Comparison of ENCODE assay signal across 25 cellular contexts in the genomic region with DNA sequence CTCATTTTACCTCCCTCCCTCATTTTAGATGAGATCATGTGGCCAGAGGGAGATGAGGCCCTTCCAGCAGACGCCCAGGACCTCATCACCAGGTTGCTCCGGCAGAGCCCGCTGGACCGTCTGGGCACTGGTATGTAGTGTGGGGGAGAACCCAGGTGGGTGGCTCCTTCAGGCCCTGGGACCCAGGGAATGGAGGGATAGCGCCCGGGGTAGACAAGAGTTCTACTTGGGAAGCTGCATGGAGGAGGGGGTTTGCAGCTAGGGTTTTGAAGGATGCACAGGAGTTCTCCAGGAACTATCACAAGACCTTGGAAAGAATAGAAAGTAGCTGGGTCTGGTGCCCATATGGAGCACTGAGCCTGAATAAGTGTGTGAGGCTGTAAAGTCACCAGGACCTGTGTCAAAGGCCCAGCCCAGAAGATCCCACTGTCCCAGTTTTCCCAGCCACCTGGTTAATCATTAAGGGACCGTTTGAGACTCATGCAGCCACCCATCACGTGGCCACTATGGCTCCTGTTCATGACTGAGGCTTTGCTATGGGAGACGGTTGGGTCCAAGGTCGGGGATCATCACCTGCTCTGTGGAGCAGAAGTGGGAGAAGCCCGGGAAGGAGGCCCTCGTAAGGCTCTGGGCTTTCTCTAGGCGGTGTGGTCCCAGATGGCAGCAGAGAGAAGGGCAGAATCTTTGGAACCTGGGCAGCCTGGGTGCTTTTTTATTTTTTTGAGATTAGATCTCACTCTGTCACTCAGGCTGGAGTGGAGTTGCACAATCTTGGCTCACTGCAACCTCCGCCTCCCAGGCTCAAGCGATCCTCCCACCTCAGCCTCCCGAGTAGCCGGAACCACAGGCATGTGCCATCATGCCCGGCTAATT. TPM values are rescaled to one million over a fixed set of nuclear protein-coding genes. Genes with fewer than 3 reads are reported as not detected.
DNase-seq lines count a peak whose midpoint lies in the region; ATAC-seq, FAIRE-seq and TF ChIP-seq lines count a peak whose summit lies in the region.
"Had no signal": no experiment of that assay in that cellular context is flagged by ENCODE, and none has a peak within 500 bp of the region (broad histone marks: within the 10 kb centered on the region; RNA-seq: fewer than 3 reads in every experiment).

No MANE protein-coding gene starts in this region.

- no peak overlapping the region for H3K4ac ChIP-seq in H9 (ENCODE audit: low read depth, low read length)

- H2AK5ac ChIP-seq in H9 (ENCODE audit: insufficient read length, low read length): no peak overlapping the region

- H3K9ac ChIP-seq in H9 (ENCODE audit: extremely low read depth, insufficient read length, low read length) (no peak overlapping the region), K562 (ENCODE audit: insufficient read depth in 1 of 2, low read depth in 2 of 2, low read length in 2 of 2) (no peak overlapping the region; a peak in 1 of 4 replicates)

- H3K23me2 ChIP-seq in H9 (ENCODE audit: insufficient read length, low read depth, low read length, poor library complexity, severe bottlenecking): no peaks in the 10 kb centered on the region

- no peak overlapping the region for H2BK120ac ChIP-seq in H9 (ENCODE audit: low read depth, low read length, poor library complexity, severe bottlenecking)

- H3K14ac ChIP-seq in H9 (ENCODE audit: insufficient read depth, low read length): no peak overlapping the region

- H3K4me1 ChIP-seq in A549 (0 out of 3 replicates have a peak, but pooled peaks cover 9% of the 10 kb centered on the region), H9 (ENCODE audit: insufficient read depth, low read length) (no peaks in the 10 kb centered on the region), K562 (replicated peaks in 1 of 2; ENCODE audit: control insufficient read depth in 2 of 2, insufficient read depth in 2 of 2, low read length in 2 of 2) (peaks cover 0 to 4% of the 10 kb centered on the region in 2 experiments; a peak in 2 of 5 replicates)
- H3K4me1 ChIP-seq: upper lobe of right lung had no signal

- WGBS in A549 (ENCODE audit: missing lambda C conversion rate): 78% methylated on average over 18 of the region's 18 CpGs
- no CpG with 5 or more reads among the region's 18 CpGs for WGBS in H9 (ENCODE audit: extremely low coverage, insufficient read length, low lambda C conversion rate)
- 64% methylated on average over 16 of the region's 18 CpGs for whole genome bisulfite sequencing in K562 (ENCODE audit: insufficient coverage, low coverage, missing lambda C conversion rate)

- H2BK5ac ChIP-seq in H9 (ENCODE audit: insufficient read length, low read length): no peak overlapping the region

- H4K5ac ChIP-seq in H9 (ENCODE audit: insufficient read length, low read depth, low read length): no peak overlapping the region

- H3K27me3 ChIP-seq in H9 (ENCODE audit: insufficient read depth, low read length): no peaks in the 10 kb centered on the region
- no peaks in the 10 kb centered on the region for H3K27me3 ChIP-seq in K562 (ENCODE audit: control insufficient read depth in 2 of 2, insufficient read depth in 2 of 2, low read length in 2 of 2)
- H3K27me3 ChIP-seq: cardiac muscle cell, upper lobe of right lung had no signal

- intact Hi-C loops in K562 (cut with micrococcal nuclease): no loop called here
- intact Hi-C loops in head of caudate nucleus (cut with DNase I): no loop called here

- TF ChIP-seq EP300 in A549 (IDR thresholded peaks at IDR 0.05) (no peak), K562 (IDR thresholded peaks at IDR 0.05; ENCODE audit: low read length) (no peak)

- H3K56ac ChIP-seq in H9 (ENCODE audit: insufficient read length, low read depth, low read length): no peak overlapping the region

- TF ChIP-seq CTCF in A549 (IDR thresholded peaks at IDR 0.05): no peak
- TF ChIP-seq CTCF in H9 (conservative IDR thresholded peaks at IDR 0.05): no peak
- TF ChIP-seq CTCF in K562 (IDR thresholded peaks at IDR 0.05 in 2 of 3, conservative IDR thresholded peaks at IDR 0.05 in 1 of 3; ENCODE audit: insufficient read depth in 2 of 3, low read depth in 1 of 3, low read length in 3 of 3): no peak

- H3T11ph ChIP-seq in H9 (ENCODE audit: low read length): no peak overlapping the region

- H3K27ac ChIP-seq in A549 (peak overlapping the region; percentile 27 to 37; a peak in 1 of 6 replicates), H9 (ENCODE audit: insufficient read length, low read depth, low read length) (no peak overlapping the region), K562 (ENCODE audit: extremely low read depth, low read depth, low read length) (no peak overlapping the region)
- H3K27ac ChIP-seq: cardiac muscle cell, upper lobe of right lung had no signal

- no peak overlapping the region for H4K91ac ChIP-seq in H9 (ENCODE audit: insufficient read length, low read depth, low read length)

- no peaks in the 10 kb centered on the region for H3K27me3 Mint-ChIP-seq in H9 (ENCODE audit: low read depth)
- H3K27me3 Mint-ChIP-seq: activated B cell treated with CpG ODN at 0.5 μM for 24 hours; activated naive CD8-positive, alpha-beta T cell treated with anti-CD3 and anti-CD28 coated beads, Interleukin-2, amount 50 U/mL, for 24 hours; activated T-helper 17 cell treated with anti-CD3 and anti-CD28 coated beads, Interleukin-2, amount 50 U/mL, for 72 hours had no signal

- POLR2A ChIA-PET in A549 (lab: Yijun Ruan, JAX) (no interaction called here), K562 (lab: Yijun Ruan, JAX) (interaction anchor here (0.6 to 0.8 kb wide), 3 partner anchors 10 to 102 kb away, joined by 3 to 5 read pairs (median 3); no protein-coding TSS in a partner anchor)

- peak in 1 of 2 experiments; percentile 41 for DNase-seq in A549 (ENCODE audit: low read depth in 1 of 2, low spot score in 1 of 2)
- DNase-seq in H9: no peak
- no peak for DNase-seq in K562 (ENCODE audit: extremely low read depth in 1 of 4, low spot score in 3 of 4)
- DNase-seq in mucosa of gallbladder (ENCODE audit: low spot score): peak; percentile 49
- DNase-seq in head of caudate nucleus: no peak
- DNase-seq in kidney glomerular epithelial cell (lab: John Stamatoyannopoulos, UW): no peak
- DNase-seq in frontal cortex (ENCODE audit: low spot score in 2 of 2): no peak
- DNase-seq: activated B cell treated with CpG ODN at 0.5 μM for 24 hours; activated CD8-positive, alpha-beta memory T cell treated with anti-CD3 and anti-CD28 coated beads for 24 hours; activated naive CD8-positive, alpha-beta T cell treated with anti-CD3 and anti-CD28 coated beads, Interleukin-2, amount 50 U/mL, for 24 hours; COR-L47; GOT3; immature natural killer cell; mesenchymal stem cell; NCI-H1092; NCI-H524; SIG-M5; T-helper 2 cell; upper lobe of right lung had no signal

- H4K8ac ChIP-seq in H9 (replicated peaks; ENCODE audit: insufficient read length, low read depth, low read length): no peak overlapping the region

- H3K4me1 Mint-ChIP-seq in H9: no peaks in the 10 kb centered on the region
- H3K4me1 Mint-ChIP-seq: activated B cell treated with CpG ODN at 0.5 μM for 24 hours; activated naive CD8-positive, alpha-beta T cell treated with anti-CD3 and anti-CD28 coated beads, Interleukin-2, amount 50 U/mL, for 24 hours; activated T-helper 17 cell treated with anti-CD3 and anti-CD28 coated beads, Interleukin-2, amount 50 U/mL, for 72 hours had no signal

- H3K79me1 ChIP-seq in H9 (ENCODE audit: insufficient read depth, low read depth, low read length, poor library complexity, severe bottlenecking): no peaks in the 10 kb centered on the region

- H3K9me3 Mint-ChIP-seq in H9: peaks cover 0 to 4% of the 10 kb centered on the region in 2 experiments; a peak in 1 of 5 replicates
- H3K9me3 Mint-ChIP-seq: activated B cell treated with CpG ODN at 0.5 μM for 24 hours; activated naive CD8-positive, alpha-beta T cell treated with anti-CD3 and anti-CD28 coated beads, Interleukin-2, amount 50 U/mL, for 24 hours; activated T-helper 17 cell treated with anti-CD3 and anti-CD28 coated beads, Interleukin-2, amount 50 U/mL, for 72 hours; immature natural killer cell had no signal

- H2AFZ ChIP-seq in H9 (ENCODE audit: low read length) (no peak overlapping the region), K562 (ENCODE audit: low read depth, low read length) (no peak overlapping the region)

- FAIRE-seq in A549 (lab: Jason Lieb, UNC) (no peak), K562 (lab: Jason Lieb, UNC) (no peak), frontal cortex (lab: Jason Lieb, UNC) (no peak)
- FAIRE-seq: GM19239 had no signal

- H3K4me2 ChIP-seq in A549 (peak overlapping the region; percentile 21; the same call in 1 of the 3 replicates), H9 (ENCODE audit: insufficient read depth, insufficient read length, low read length) (no peak overlapping the region), K562 (ENCODE audit: insufficient read depth, low read length) (no peak overlapping the region)

- no TSS peak for BruUV-seq in K562 (replicated peaks; lab: Mats Ljungman, UMichigan)

- ATAC-seq in A549 (peak in 1 of 2 experiments; percentile 27; a peak in 1 of 6 replicates), K562 (no peak), HG02642 (IDR thresholded peaks at IDR 0.05; ENCODE audit: poor library complexity, unreplicated experiment) (no peak)
- ATAC-seq: activated naive CD8-positive, alpha-beta T cell treated with anti-CD3 and anti-CD28 coated beads, Interleukin-2, amount 50 U/mL, for 24 hours; activated T-helper 17 cell treated with anti-CD3 and anti-CD28 coated beads, Interleukin-2, amount 50 U/mL, for 72 hours; esophagus mucosa had no signal

- 0 out of 7 replicates have a peak overlapping the region, but pooled peaks of 2 of the 3 experiments have one; percentile 23 to 57 for H3K27ac Mint-ChIP-seq in H9
- H3K27ac Mint-ChIP-seq: activated B cell treated with CpG ODN at 0.5 μM for 24 hours; activated naive CD8-positive, alpha-beta T cell treated with anti-CD3 and anti-CD28 coated beads, Interleukin-2, amount 50 U/mL, for 24 hours had no signal

- H3K9me3 ChIP-seq in A549 (no peaks in the 10 kb centered on the region), H9 (ENCODE audit: control insufficient read depth, low read depth, low read length) (no peaks in the 10 kb centered on the region), K562 (replicated peaks; ENCODE audit: control insufficient read depth, insufficient read depth, low read depth, low read length) (no peaks in the 10 kb centered on the region)
- H3K9me3 ChIP-seq: upper lobe of right lung had no signal

- H4K20me1 ChIP-seq in H9 (ENCODE audit: control insufficient read depth, insufficient read depth, insufficient read length) (no peaks in the 10 kb centered on the region), K562 (replicated peaks; ENCODE audit: control insufficient read depth, insufficient read depth, low read length) (no peaks in the 10 kb centered on the region)

- CTCF ChIA-PET in A549 (lab: Yijun Ruan, JAX): no interaction called here
- CTCF ChIA-PET in K562 (lab: Yijun Ruan, JAX; ENCODE audit: low intra/inter-chr PET ratio): interaction anchor here (0.7 kb wide), 1 partner anchor 70 kb away, joined by 3 read pairs; no protein-coding TSS in a partner anchor

- no peak overlapping the region for H3K4me3 Mint-ChIP-seq in H9
- H3K4me3 Mint-ChIP-seq: activated B cell treated with CpG ODN at 0.5 μM for 24 hours; activated naive CD8-positive, alpha-beta T cell treated with anti-CD3 and anti-CD28 coated beads, Interleukin-2, amount 50 U/mL, for 24 hours; activated T-helper 17 cell treated with anti-CD3 and anti-CD28 coated beads, Interleukin-2, amount 50 U/mL, for 72 hours had no signal

- no peak overlapping the region for H3K18ac ChIP-seq in H9 (ENCODE audit: insufficient read length, low read depth, low read length)

- TF ChIP-seq POLR2A in A549 (IDR thresholded peaks at IDR 0.05; ENCODE audit: low read length) (no peak), K562 (conservative IDR thresholded peaks at IDR 0.05) (no peak)

- H3K79me2 ChIP-seq in H9 (ENCODE audit: insufficient read depth, low read length) (no peaks in the 10 kb centered on the region), K562 (ENCODE audit: control insufficient read depth, insufficient read depth, low read length) (no peaks in the 10 kb centered on the region)

- H3K36me3 ChIP-seq in K562 (ENCODE audit: control insufficient read depth, insufficient read depth, low read length): peaks cover 36% of the 10 kb centered on the region; the same call in 2 of the 3 replicates

- TF ChIP-seq RAD21 in A549 (conservative IDR thresholded peaks at IDR 0.05 in 1 of 2, IDR thresholded peaks at IDR 0.05 in 1 of 2) (no peak), K562 (CRISPR knock-in tag; conservative IDR thresholded peaks at IDR 0.05 in 1 of 2, IDR thresholded peaks at IDR 0.05 in 1 of 2) (no peak)

- H3K23ac ChIP-seq in H9 (ENCODE audit: insufficient read length, low read depth, low read length): no peak overlapping the region

- in situ Hi-C loops in K562 (cut with MboI): no loop called here

- H3K36me3 Mint-ChIP-seq in H9 (ENCODE audit: insufficient read depth in 1 of 3, low read depth in 3 of 3): peaks cover 17 to 55% (median 46%) of the 10 kb centered on the region in 3 experiments

- H2BK15ac ChIP-seq in H9 (ENCODE audit: low read depth, low read length): no peak overlapping the region

- no peaks in the 10 kb centered on the region for H3K9me1 ChIP-seq in K562 (ENCODE audit: control insufficient read depth, insufficient read depth, low read length)

- H2BK12ac ChIP-seq in H9 (ENCODE audit: insufficient read length, low read depth, low read length): no peak overlapping the region

- no peak overlapping the region for H2BK20ac ChIP-seq in H9 (ENCODE audit: low read depth, low read length, poor library complexity, severe bottlenecking)

- H3K4me3 ChIP-seq in A549 (no peak overlapping the region), K562 (no peak overlapping the region)
- H3K4me3 ChIP-seq: cardiac muscle cell, upper lobe of right lung had no signal

RNA-seq across cellular contexts. Expression of gene PIK3R2, which starts 17.0 kb away (rescaled TPM):
- polyA plus RNA-seq in A549 (2011; rRNA removed) (5.3 and 6.7 TPM in 2 replicates), A549 (2017; fragmentation: RNase III; extraction: RNeasy Plus Mini Kit Qiagen cat#74134 plus additional on column Dnase treatment) (8.3 to 12.4 TPM (median 9.3 TPM) in 3 replicates), K562 (2011; rRNA removed) (5.3 and 7.8 TPM in 2 replicates), K562 (2014; fragmentation: Illumina TruSeq; extraction: Trizol) (1.5 and 1.6 TPM in 2 replicates), K562 (2014; fragmentation: Nextera tagmentation; extraction: Ambion mirVana) (under 1 TPM; 0.39 to 0.65 TPM), K562 (2014; rRNA removed) (6.1 and 14.0 TPM in 2 replicates)
- 8.3 and 12.6 TPM in 2 replicates for polyA plus RNA-seq in A549 (2012; cell fraction: cytosol; rRNA removed)
- 13.9 and 20.4 TPM in 2 replicates for polyA plus RNA-seq in A549 (2012; cell fraction: nucleus; rRNA removed)
- 4.8 and 7.7 TPM in 2 replicates for polyA minus RNA-seq in A549 (2011; rRNA and poly(A)+ RNA removed)
- total RNA-seq in H9 (2021) (42.8 and 45.1 TPM in 2 replicates), K562 (2014; rRNA removed) (10.8 and 15.3 TPM in 2 replicates), K562 (2014; rRNA removed; fragmentation: Illumina TruSeq; extraction: Trizol) (3.3 and 4.7 TPM in 2 replicates), K562 (2015; rRNA removed; fragmentation: Illumina TruSeq; extraction: Trizol) (6.6 and 6.8 TPM in 2 replicates), K562 (2021) (37.9 and 41.2 TPM in 2 replicates), mucosa of gallbladder (74.2 TPM), frontal cortex (24.9 TPM)
- total RNA-seq in K562 (2011; cell fraction: chromatin; rRNA removed; ENCODE audit: low replicate concordance): 17.4 and 45.8 TPM in 2 replicates
- total RNA-seq in K562 (2011; cell fraction: nucleolus; rRNA removed): 15.9 and 22.2 TPM in 2 replicates
- total RNA-seq in K562 (2011; cell fraction: nucleoplasm; rRNA removed): 10.8 and 13.3 TPM in 2 replicates
- 5.8 and 9.6 TPM in 2 replicates for polyA plus RNA-seq in K562 (2011; cell fraction: cytosol; rRNA removed)
- polyA plus RNA-seq in K562 (2011; cell fraction: nucleus; rRNA removed): 15.7 and 21.7 TPM in 2 replicates
- 16.2 and 18.1 TPM in 2 replicates for polyA plus RNA-seq in K562 (2012)
- 4.9 and 5.2 TPM in 2 replicates for polyA minus RNA-seq in K562 (2011; rRNA and poly(A)+ RNA removed)
- 19.0 and 26.3 TPM in 2 replicates for polyA minus RNA-seq in K562 (2011; cell fraction: cytosol; rRNA and poly(A)+ RNA removed)
- 5.9 and 12.0 TPM in 2 replicates for polyA minus RNA-seq in K562 (2011; cell fraction: nucleus; rRNA and poly(A)+ RNA removed)

RNA-seq across cellular contexts. Expression of gene IFI30, which starts 37.7 kb away (rescaled TPM):
- 11.2 and 12.3 TPM in 2 replicates for polyA plus RNA-seq in A549 (2011; rRNA removed)
- 18.6 and 19.4 TPM in 2 replicates for polyA plus RNA-seq in A549 (2012; cell fraction: cytosol; rRNA removed)
- polyA plus RNA-seq in A549 (2012; cell fraction: nucleus; rRNA removed): 25.4 and 27.4 TPM in 2 replicates
- 13.5 to 19.8 TPM (median 16.8 TPM) in 3 replicates for polyA plus RNA-seq in A549 (2017; fragmentation: RNase III; extraction: RNeasy Plus Mini Kit Qiagen cat#74134 plus additional on column Dnase treatment)
- 11.9 and 12.8 TPM in 2 replicates for polyA minus RNA-seq in A549 (2011; rRNA and poly(A)+ RNA removed)
- total RNA-seq in H9 (2021): 23.6 and 28.0 TPM in 2 replicates
- 38.5 and 88.6 TPM in 2 replicates for total RNA-seq in K562 (2011; cell fraction: chromatin; rRNA removed; ENCODE audit: low replicate concordance)
- total RNA-seq in K562 (2011; cell fraction: nucleolus; rRNA removed): 187 and 195 TPM in 2 replicates
- 104 and 132 TPM in 2 replicates for total RNA-seq in K562 (2011; cell fraction: nucleoplasm; rRNA removed)
- total RNA-seq in K562 (2014; rRNA removed): 109 and 168 TPM in 2 replicates
- total RNA-seq in K562 (2014; rRNA removed; fragmentation: Illumina TruSeq; extraction: Trizol): 56.6 and 63.7 TPM in 2 replicates
- 74.3 and 78.9 TPM in 2 replicates for total RNA-seq in K562 (2015; rRNA removed; fragmentation: Illumina TruSeq; extraction: Trizol)
- total RNA-seq in K562 (2021): 103 and 119 TPM in 2 replicates
- polyA plus RNA-seq in K562 (2011; rRNA removed): 68.3 and 111 TPM in 2 replicates
- 119 and 287 TPM in 2 replicates for polyA plus RNA-seq in K562 (2011; cell fraction: cytosol; rRNA removed)
- 39.3 and 70.8 TPM in 2 replicates for polyA plus RNA-seq in K562 (2011; cell fraction: nucleus; rRNA removed)
- 58.1 and 113 TPM in 2 replicates for polyA plus RNA-seq in K562 (2012)
- polyA plus RNA-seq in K562 (2014; fragmentation: Illumina TruSeq; extraction: Trizol): 108 and 148 TPM in 2 replicates
- polyA plus RNA-seq in K562 (2014; fragmentation: Nextera tagmentation; extraction: Ambion mirVana): 100 to 1,000 TPM; 343 to 430 TPM
- 129 and 166 TPM in 2 replicates for polyA plus RNA-seq in K562 (2014; rRNA removed)
- polyA minus RNA-seq in K562 (2011; rRNA and poly(A)+ RNA removed): 52.6 and 94.8 TPM in 2 replicates
- 53.2 and 63.4 TPM in 2 replicates for polyA minus RNA-seq in K562 (2011; cell fraction: cytosol; rRNA and poly(A)+ RNA removed)
- 10.0 and 11.3 TPM in 2 replicates for polyA minus RNA-seq in K562 (2011; cell fraction: nucleus; rRNA and poly(A)+ RNA removed)
- total RNA-seq in mucosa of gallbladder: 44.7 TPM
- total RNA-seq in frontal cortex: 0.41 TPM
- polyA plus RNA-seq: cardiac muscle cell had no signal

RNA-seq across cellular contexts. Expression of gene MAST3, which starts 38.4 kb away (rescaled TPM):
- polyA plus RNA-seq in A549 (2011; rRNA removed) (1.3 and 1.9 TPM in 2 replicates), A549 (2017; fragmentation: RNase III; extraction: RNeasy Plus Mini Kit Qiagen cat#74134 plus additional on column Dnase treatment) (2.0 to 2.5 TPM (median 2.0 TPM) in 3 replicates), K562 (2011; rRNA removed) (1.5 and 2.9 TPM in 2 replicates), K562 (2014; fragmentation: Illumina TruSeq; extraction: Trizol) (3.4 and 4.2 TPM in 2 replicates), K562 (2014; fragmentation: Nextera tagmentation; extraction: Ambion mirVana) (1 to 10 TPM in 1 of 2 experiments, under 1 TPM in 1; 0.94 to 2.5 TPM), K562 (2014; rRNA removed) (3.4 and 3.7 TPM in 2 replicates)
- polyA plus RNA-seq in A549 (2012; cell fraction: cytosol; rRNA removed): 1.7 and 2.2 TPM in 2 replicates
- 6.2 TPM in 2 replicates for polyA plus RNA-seq in A549 (2012; cell fraction: nucleus; rRNA removed)
- 3.4 and 3.5 TPM in 2 replicates for polyA minus RNA-seq in A549 (2011; rRNA and poly(A)+ RNA removed)
- total RNA-seq in H9 (2021) (9.6 and 10.4 TPM in 2 replicates), K562 (2014; rRNA removed) (2.4 and 3.4 TPM in 2 replicates), K562 (2014; rRNA removed; fragmentation: Illumina TruSeq; extraction: Trizol) (0.99 and 1.3 TPM in 2 replicates), K562 (2015; rRNA removed; fragmentation: Illumina TruSeq; extraction: Trizol) (1.7 and 2.0 TPM in 2 replicates), K562 (2021) (9.9 and 11.8 TPM in 2 replicates), mucosa of gallbladder (24.5 TPM), frontal cortex (4.5 TPM)
- total RNA-seq in K562 (2011; cell fraction: chromatin; rRNA removed; ENCODE audit: low replicate concordance): 13.6 and 45.1 TPM in 2 replicates
- total RNA-seq in K562 (2011; cell fraction: nucleolus; rRNA removed): 19.7 and 22.0 TPM in 2 replicates
- 15.4 and 16.2 TPM in 2 replicates for total RNA-seq in K562 (2011; cell fraction: nucleoplasm; rRNA removed)
- polyA plus RNA-seq in K562 (2011; cell fraction: cytosol; rRNA removed): 1.7 and 2.2 TPM in 2 replicates
- 8.8 and 12.1 TPM in 2 replicates for polyA plus RNA-seq in K562 (2011; cell fraction: nucleus; rRNA removed)
- 4.2 and 5.1 TPM in 2 replicates for polyA plus RNA-seq in K562 (2012)
- polyA minus RNA-seq in K562 (2011; rRNA and poly(A)+ RNA removed): 2.1 and 2.3 TPM in 2 replicates
- polyA minus RNA-seq in K562 (2011; cell fraction: cytosol; rRNA and poly(A)+ RNA removed): 5.7 and 6.8 TPM in 2 replicates
- 6.5 and 6.8 TPM in 2 replicates for polyA minus RNA-seq in K562 (2011; cell fraction: nucleus; rRNA and poly(A)+ RNA removed)

RNA-seq across cellular contexts. Expression of gene IL12RB1, which starts 49.2 kb away (rescaled TPM):
- not detected in 2 replicates for polyA plus RNA-seq in A549 (2011; rRNA removed)
- not detected in 2 replicates for polyA plus RNA-seq in A549 (2012; cell fraction: cytosol; rRNA removed)
- polyA plus RNA-seq in A549 (2012; cell fraction: nucleus; rRNA removed): not detected in 2 replicates
- not detected in 3 replicates for polyA plus RNA-seq in A549 (2017; fragmentation: RNase III; extraction: RNeasy Plus Mini Kit Qiagen cat#74134 plus additional on column Dnase treatment)
- not detected in 2 replicates for polyA minus RNA-seq in A549 (2011; rRNA and poly(A)+ RNA removed)
- total RNA-seq in H9 (2021): not detected in 2 replicates
- not detected in 2 replicates for total RNA-seq in K562 (2011; cell fraction: chromatin; rRNA removed; ENCODE audit: low replicate concordance)
- total RNA-seq in K562 (2011; cell fraction: nucleolus; rRNA removed): not detected in 2 replicates
- not detected in 2 replicates for total RNA-seq in K562 (2011; cell fraction: nucleoplasm; rRNA removed)
- total RNA-seq in K562 (2014; rRNA removed): not detected in 2 replicates
- total RNA-seq in K562 (2014; rRNA removed; fragmentation: Illumina TruSeq; extraction: Trizol): not detected in 2 replicates
- not detected in 2 replicates for total RNA-seq in K562 (2015; rRNA removed; fragmentation: Illumina TruSeq; extraction: Trizol)
- total RNA-seq in K562 (2021): 0.07 and 0.09 TPM in 2 replicates
- polyA plus RNA-seq in K562 (2011; rRNA removed): 0.07 TPM in 1 of 2 replicates, not detected in the other
- 0.30 TPM in 1 of 2 replicates, not detected in the other for polyA plus RNA-seq in K562 (2011; cell fraction: cytosol; rRNA removed)
- polyA plus RNA-seq in K562 (2011; cell fraction: nucleus; rRNA removed): 0.09 TPM in 1 of 2 replicates, not detected in the other
- polyA plus RNA-seq in K562 (2012): 0.09 and 0.10 TPM in 2 replicates
- not detected in 2 replicates for polyA plus RNA-seq in K562 (2014; fragmentation: Illumina TruSeq; extraction: Trizol)
- polyA plus RNA-seq in K562 (2014; fragmentation: Nextera tagmentation; extraction: Ambion mirVana): under 1 TPM in 1 of 2 experiments, not detected in 1; 0.04 TPM
- polyA plus RNA-seq in K562 (2014; rRNA removed): 0.05 TPM in 1 of 2 replicates, not detected in the other
- not detected in 2 replicates for polyA minus RNA-seq in K562 (2011; rRNA and poly(A)+ RNA removed)
- not detected in 2 replicates for polyA minus RNA-seq in K562 (2011; cell fraction: cytosol; rRNA and poly(A)+ RNA removed)
- polyA minus RNA-seq in K562 (2011; cell fraction: nucleus; rRNA and poly(A)+ RNA removed): not detected in 2 replicates
- total RNA-seq in mucosa of gallbladder: 3.1 TPM
- total RNA-seq in frontal cortex: 0.41 TPM
- total RNA-seq: cardiac muscle cell had no signal
- polyA plus RNA-seq: cardiac muscle cell, neural cell had no signal

RNA-seq across cellular contexts. Expression of gene MPV17L2, which starts 57.1 kb away (rescaled TPM):
- polyA plus RNA-seq in A549 (2011; rRNA removed) (8.3 and 11.4 TPM in 2 replicates), A549 (2017; fragmentation: RNase III; extraction: RNeasy Plus Mini Kit Qiagen cat#74134 plus additional on column Dnase treatment) (12.2 to 13.9 TPM (median 12.3 TPM) in 3 replicates), K562 (2011; rRNA removed) (28.4 and 49.3 TPM in 2 replicates), K562 (2014; fragmentation: Illumina TruSeq; extraction: Trizol) (60.2 and 60.9 TPM in 2 replicates), K562 (2014; fragmentation: Nextera tagmentation; extraction: Ambion mirVana) (10 to 100 TPM; 10.6 to 11.0 TPM), K562 (2014; rRNA removed) (60.0 and 67.1 TPM in 2 replicates)
- polyA plus RNA-seq in A549 (2012; cell fraction: cytosol; rRNA removed): 21.3 and 27.1 TPM in 2 replicates
- 11.6 and 15.3 TPM in 2 replicates for polyA plus RNA-seq in A549 (2012; cell fraction: nucleus; rRNA removed)
- polyA minus RNA-seq in A549 (2011; rRNA and poly(A)+ RNA removed): 11.7 and 13.5 TPM in 2 replicates
- total RNA-seq in H9 (2021) (22.4 and 26.4 TPM in 2 replicates), K562 (2014; rRNA removed) (37.8 and 54.6 TPM in 2 replicates), K562 (2014; rRNA removed; fragmentation: Illumina TruSeq; extraction: Trizol) (11.7 and 21.1 TPM in 2 replicates), K562 (2015; rRNA removed; fragmentation: Illumina TruSeq; extraction: Trizol) (27.8 and 28.5 TPM in 2 replicates), K562 (2021) (31.7 and 33.8 TPM in 2 replicates), mucosa of gallbladder (9.3 TPM), frontal cortex (4.5 TPM)
- total RNA-seq in K562 (2011; cell fraction: chromatin; rRNA removed; ENCODE audit: low replicate concordance): 8.8 and 30.9 TPM in 2 replicates
- total RNA-seq in K562 (2011; cell fraction: nucleolus; rRNA removed): 42.9 and 46.5 TPM in 2 replicates
- total RNA-seq in K562 (2011; cell fraction: nucleoplasm; rRNA removed): 23.2 and 24.7 TPM in 2 replicates
- polyA plus RNA-seq in K562 (2011; cell fraction: cytosol; rRNA removed): 61.2 and 112 TPM in 2 replicates
- polyA plus RNA-seq in K562 (2011; cell fraction: nucleus; rRNA removed): 20.0 and 27.3 TPM in 2 replicates
- 30.6 and 34.2 TPM in 2 replicates for polyA plus RNA-seq in K562 (2012)
- polyA minus RNA-seq in K562 (2011; rRNA and poly(A)+ RNA removed): 14.7 and 21.0 TPM in 2 replicates
- polyA minus RNA-seq in K562 (2011; cell fraction: cytosol; rRNA and poly(A)+ RNA removed): 13.2 and 21.0 TPM in 2 replicates
- polyA minus RNA-seq in K562 (2011; cell fraction: nucleus; rRNA and poly(A)+ RNA removed): 10.2 and 11.6 TPM in 2 replicates

Comparison
In these comparisons a context has a peak if more than half of its experiments do, and no peak if none do; other contexts are left out.
1. H3K27ac ChIP-seq: peak in A549 (2 of 2); none in H9 (single experiment) and K562 (single experiment).
2. RNA of gene IFI30, which starts 37.7 kb away (total RNA-seq): 38.5 to 195 TPM in K562, 44.7 TPM in mucosa of gallbladder (single experiment) and 23.6 to 28.0 TPM in H9; 0.41 TPM in frontal cortex (single experiment); every median in the first group is over 10 times any median in the second.
3. Of the 35 proteins assayed by ChIP-seq in both K562 and A549: peak only in K562: none; only in A549: none; in both: USF2; in neither: 33; mixed calls (peak in some experiments, not most) for 1.